Comparison of ENCODE assay signal across 11 cellular contexts in the genomic region with DNA sequence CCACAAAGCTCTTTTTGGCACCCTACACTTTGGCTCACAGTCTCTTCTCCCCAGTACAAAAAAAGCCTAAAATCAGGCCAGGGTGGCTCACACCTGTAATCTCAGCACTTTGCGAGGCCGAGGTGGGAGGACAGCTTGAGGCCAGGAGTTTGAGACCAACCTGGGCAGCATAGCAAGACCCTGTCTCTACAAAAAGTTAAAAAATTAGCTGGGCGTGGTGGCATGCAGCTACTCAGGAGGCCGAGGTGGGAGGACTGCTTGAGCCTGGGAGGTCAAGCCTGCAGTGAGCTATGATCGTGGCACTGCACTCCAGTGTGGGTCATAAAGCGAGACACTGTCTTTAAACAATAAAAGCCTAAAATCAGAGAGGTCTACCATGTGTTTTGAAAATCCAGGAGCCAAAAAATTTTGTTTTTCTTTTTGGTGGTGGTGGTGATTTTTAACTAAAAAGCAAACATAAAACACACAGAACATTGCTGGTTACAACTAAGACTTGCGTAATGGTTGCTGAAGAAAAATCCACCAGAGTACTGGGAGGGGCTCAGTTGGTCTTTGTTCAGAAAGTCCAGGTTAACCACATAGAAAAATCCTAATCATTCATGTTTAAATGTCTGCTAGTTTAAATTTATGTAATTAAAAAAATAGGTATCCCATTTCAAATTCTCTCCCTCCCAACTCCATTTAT. TPM values are rescaled to one million over a fixed set of nuclear protein-coding genes. Genes with fewer than 3 reads are reported as not detected.
A peak's percentile ranks its signal among the peaks of the same experiment; 100 is the strongest.
DNase-seq lines count a peak whose midpoint lies in the region; ATAC-seq and TF ChIP-seq lines count a peak whose summit lies in the region.
"Had no signal": no experiment of that assay in that cellular context is flagged by ENCODE, and none has a peak within 500 bp of the region (broad histone marks: within the 10 kb centered on the region; RNA-seq: fewer than 3 reads in every experiment).

No MANE protein-coding gene starts in this region.

- no peak for TF ChIP-seq POLR2A in esophagus muscularis mucosa (IDR thresholded peaks at IDR 0.05; ENCODE audit: low read depth)

- CTCF ChIA-PET in Calu3 (lab: Charles Lee): interaction anchor here (0.5 to 3.3 kb wide), 2 partner anchors 83 to 209 kb away, joined by 6 to 83 read pairs; a partner anchor contains a TSS

- no peaks in the 10 kb centered on the region for H3K9me3 Mint-ChIP-seq in Calu3 (ENCODE audit: low read depth, unreplicated experiment)
- no peaks in the 10 kb centered on the region for H3K9me3 Mint-ChIP-seq in central memory CD8-positive, alpha-beta T cell
- no peaks in the 10 kb centered on the region for H3K9me3 Mint-ChIP-seq in neural crest cell

- ATAC-seq in central memory CD8-positive, alpha-beta T cell (replicated peaks; ENCODE audit: extremely low read depth, poor library complexity, severe bottlenecking): no peak

- no TSS peak for BruUV-seq in Calu3 (replicated peaks; lab: Mats Ljungman, UMichigan)

- DNase-seq in Calu3 (no peak), MM.1S (no peak), neural crest cell (ENCODE audit: low read depth, low spot score) (no peak), esophagus muscularis mucosa (ENCODE audit: extremely low spot score) (no peak), NCI-H69 (lab: John Stamatoyannopoulos, UW) (no peak), NCI-H1092 treated with DMSO at 0.1 percent for 48 hours (lab: John Stamatoyannopoulos, UW) (no peak), HCEC 1CT (no peak)
- no peak for DNase-seq in central memory CD8-positive, alpha-beta T cell (ENCODE audit: low spot score in 2 of 2)
- DNase-seq: kidney glomerular epithelial cell, NCI-H2171 treated with DMSO at 0.1 percent for 48 hours, SW 1271 had no signal

- H3K36me3 ChIP-seq in MM.1S (replicated peaks; ENCODE audit: insufficient read depth, low read length) (0 out of 2 replicates have a peak, but pooled peaks cover 13% of the 10 kb centered on the region), esophagus muscularis mucosa (peaks cover 26 to 73% (median 63%) of the 10 kb centered on the region in 4 donors)

- H3K4me3 ChIP-seq in MM.1S (ENCODE audit: low read length): 0 out of 2 replicates have a peak overlapping the region, but pooled peaks have one; percentile 86
- no peak overlapping the region for H3K4me3 ChIP-seq in esophagus muscularis mucosa

- H3K9me3 ChIP-seq in MM.1S (replicated peaks; ENCODE audit: insufficient read depth, low read length) (no peaks in the 10 kb centered on the region), esophagus muscularis mucosa (no peaks in the 10 kb centered on the region)

- no peaks in the 10 kb centered on the region for H3K27me3 ChIP-seq in MM.1S (replicated peaks; ENCODE audit: insufficient read depth, low read length)
- no peaks in the 10 kb centered on the region for H3K27me3 ChIP-seq in esophagus muscularis mucosa

- TF ChIP-seq CTCF in Calu3 (IDR thresholded peaks at IDR 0.05; ENCODE audit: unreplicated experiment) (no peak), MM.1S (IDR thresholded peaks at IDR 0.05; ENCODE audit: low read length) (no peak), neural crest cell (conservative IDR thresholded peaks at IDR 0.05) (no peak), esophagus muscularis mucosa (IDR thresholded peaks at IDR 0.05) (no peak)

- H3K27ac ChIP-seq in MM.1S (ENCODE audit: low read length) (no peak overlapping the region), esophagus muscularis mucosa (replicated peaks in 1 of 4) (peak overlapping the region in 2 of 4 donors; percentile 95 to 100)

- no peak for TF ChIP-seq EP300 in esophagus muscularis mucosa (IDR thresholded peaks at IDR 0.05)

- H3F3A ChIP-seq in MM.1S (ENCODE audit: insufficient read depth, low read length): peaks cover 18% of the 10 kb centered on the region

- no peaks in the 10 kb centered on the region for H3K9me2 ChIP-seq in MM.1S (replicated peaks; ENCODE audit: insufficient read depth, low read length)

- H3K36me3 Mint-ChIP-seq in Calu3 (ENCODE audit: insufficient read depth, unreplicated experiment) (peaks cover 61% of the 10 kb centered on the region), neural crest cell (ENCODE audit: low read depth) (peaks cover 11% of the 10 kb centered on the region)
- peaks cover 43% of the 10 kb centered on the region for H3K36me3 Mint-ChIP-seq in central memory CD8-positive, alpha-beta T cell (ENCODE audit: insufficient read depth)

- intact Hi-C loops in Calu3 (cut with micrococcal nuclease; ENCODE audit: unreplicated experiment): loop anchor here (2.0 to 10.0 kb wide), 2 partner anchors 81 to 275 kb away; a partner anchor contains a TSS
- intact Hi-C loops in esophagus muscularis mucosa (cut with DNase I): loop anchor here (2.0 to 10.0 kb wide), 3 partner anchors 85 to 432 kb away; a partner anchor contains a TSS

- H4K20me1 ChIP-seq in MM.1S (ENCODE audit: insufficient read depth, low read length): no peaks in the 10 kb centered on the region

- peaks cover 34% of the 10 kb centered on the region for H3K79me2 ChIP-seq in MM.1S (ENCODE audit: low read length)

- H2AFZ ChIP-seq in MM.1S (ENCODE audit: low read length): no peak overlapping the region

- 94% methylated on average over 7 of the region's 7 CpGs for WGBS in esophagus muscularis mucosa

- H3K4me1 Mint-ChIP-seq in Calu3 (ENCODE audit: low read depth, unreplicated experiment) (peaks cover 16% of the 10 kb centered on the region), neural crest cell (peaks cover 20% of the 10 kb centered on the region)
- peaks cover 28% of the 10 kb centered on the region for H3K4me1 Mint-ChIP-seq in central memory CD8-positive, alpha-beta T cell

- H3K4me1 ChIP-seq in MM.1S (ENCODE audit: low read length) (peaks cover 16% of the 10 kb centered on the region), esophagus muscularis mucosa (peaks cover 20 to 29% (median 21%) of the 10 kb centered on the region in 4 donors)

- no peaks in the 10 kb centered on the region for H3K27me3 Mint-ChIP-seq in Calu3 (ENCODE audit: unreplicated experiment)
- H3K27me3 Mint-ChIP-seq in central memory CD8-positive, alpha-beta T cell: no peaks in the 10 kb centered on the region
- H3K27me3 Mint-ChIP-seq in neural crest cell (ENCODE audit: low read depth): no peaks in the 10 kb centered on the region

- H3K27ac Mint-ChIP-seq in Calu3 (ENCODE audit: unreplicated experiment): peak overlapping the region; percentile 93
- H3K27ac Mint-ChIP-seq in central memory CD8-positive, alpha-beta T cell (ENCODE audit: low read depth): peak overlapping the region; percentile 32
- no peak overlapping the region for H3K27ac Mint-ChIP-seq in neural crest cell (ENCODE audit: unreplicated experiment)

- H3K9ac ChIP-seq in MM.1S (ENCODE audit: low read length): peak overlapping the region; percentile 85; the same call in 1 of the 2 replicates

- peak overlapping the region; percentile 87 for H3K4me2 ChIP-seq in MM.1S (ENCODE audit: low read depth, low read length)

- H3K4me3 Mint-ChIP-seq in Calu3 (ENCODE audit: low read depth, unreplicated experiment) (peak overlapping the region; percentile 85), neural crest cell (peak overlapping the region; percentile 98)
- peak overlapping the region; percentile 86 for H3K4me3 Mint-ChIP-seq in central memory CD8-positive, alpha-beta T cell

RNA-seq across cellular contexts. Expression of a gene that starts 1.6 kb away (rescaled TPM):
- total RNA-seq in Calu3 (2022) (239 and 243 TPM in 2 replicates), neural crest cell (209 and 222 TPM in 2 replicates), esophagus muscularis mucosa (100 to 1,000 TPM in 3 of 4 donors, 10 to 100 TPM in 1; 67.4 to 163 (median 125) TPM)

RNA-seq across cellular contexts. Expression of a gene that starts 23.2 kb away (rescaled TPM):
- total RNA-seq in Calu3 (2022) (11.8 and 13.2 TPM in 2 replicates), neural crest cell (18.4 and 20.4 TPM in 2 replicates), esophagus muscularis mucosa (10 to 100 TPM; 14.1 to 37.0 (median 15.7) TPM)

RNA-seq across cellular contexts. Expression of a gene that starts 34.2 kb away (rescaled TPM):
- total RNA-seq in Calu3 (2022) (109 TPM in 2 replicates), neural crest cell (156 and 161 TPM in 2 replicates), esophagus muscularis mucosa (10 to 100 TPM; 32.0 to 73.0 (median 50.6) TPM)
